In the genomic region with DNA sequence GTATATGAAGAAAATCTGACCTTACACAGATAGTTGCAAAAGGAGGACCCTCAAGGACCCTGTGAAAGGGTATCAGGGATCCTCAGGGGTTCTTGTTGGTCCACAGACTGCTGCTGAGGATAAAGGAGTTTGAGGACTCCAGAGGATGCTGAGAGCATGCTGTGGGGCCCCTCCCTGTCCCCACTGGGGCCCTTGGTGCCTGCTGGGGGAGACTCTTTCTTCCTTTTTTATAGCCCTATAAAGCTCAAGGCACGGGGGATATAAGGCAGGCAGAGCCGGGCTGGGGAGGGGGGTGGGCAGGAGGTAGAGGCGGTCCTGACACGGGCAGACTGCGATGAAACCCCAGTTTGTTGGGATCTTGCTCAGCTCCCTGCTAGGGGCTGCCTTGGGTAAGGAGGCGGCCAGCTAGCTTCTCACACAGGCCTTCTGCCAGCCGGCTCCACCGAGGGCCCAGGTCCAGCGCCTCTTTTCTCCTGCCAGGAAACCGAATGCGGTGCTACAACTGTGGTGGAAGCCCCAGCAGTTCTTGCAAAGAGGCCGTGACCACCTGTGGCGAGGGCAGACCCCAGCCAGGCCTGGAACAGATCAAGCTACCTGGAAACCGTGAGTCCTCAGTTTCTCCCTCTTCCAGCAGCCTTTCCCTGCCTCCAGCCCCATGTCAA, we compare ENCODE assay signal across 17 cellular contexts. TPM values are rescaled to one million over a fixed set of nuclear protein-coding genes. Genes with fewer than 3 reads are reported as not detected.
A peak's percentile ranks its signal among the peaks of the same experiment; 100 is the strongest.
DNase-seq lines count a peak whose midpoint lies in the region; ATAC-seq, FAIRE-seq and TF ChIP-seq lines count a peak whose summit lies in the region.
"Had no signal": no experiment of that assay in that cellular context is flagged by ENCODE, and none has a peak within 500 bp of the region (broad histone marks: within the 10 kb centered on the region; RNA-seq: fewer than 3 reads in every experiment).

A gene with protein sequence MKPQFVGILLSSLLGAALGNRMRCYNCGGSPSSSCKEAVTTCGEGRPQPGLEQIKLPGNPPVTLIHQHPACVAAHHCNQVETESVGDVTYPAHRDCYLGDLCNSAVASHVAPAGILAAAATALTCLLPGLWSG (plus strand): TSS at position 327 of the 662 bp plus-strand sequence. CDS start 8 bp downstream, at position 335.

- H3K4me3 Mint-ChIP-seq in activated T-helper 17 cell treated with anti-CD3 and anti-CD28 coated beads, Interleukin-2, amount 50 U/mL, for 72 hours: no peak within 1 kb of the TSS
- H3K4me3 Mint-ChIP-seq: activated CD4-positive, alpha-beta memory T cell treated with anti-CD3 and anti-CD28 coated beads for 36 hours had no signal

- H3K4me1 ChIP-seq in HCT116 (ENCODE audit: control insufficient read depth in 1 of 2, insufficient read depth in 2 of 2, low read length in 2 of 2) (peaks cover 40 to 53% of the 10 kb centered on the region in 2 experiments), K562 (replicated peaks in 1 of 2; ENCODE audit: control insufficient read depth in 2 of 2, insufficient read depth in 2 of 2, low read length in 2 of 2) (peaks cover 31 to 42% of the 10 kb centered on the region in 2 experiments), muscle layer of colon (ENCODE audit: insufficient read depth, low read length) (peaks cover 9% of the 10 kb centered on the region)

- TF ChIP-seq CTCF in HCT116 (IDR thresholded peaks at IDR 0.05 in 2 of 3, conservative IDR thresholded peaks at IDR 0.05 in 1 of 3; ENCODE audit: borderline replicate concordance in 1 of 3, insufficient read depth in 1 of 3, low read depth in 2 of 3, low read length in 2 of 3) (no peak), K562 (IDR thresholded peaks at IDR 0.05 in 2 of 3, conservative IDR thresholded peaks at IDR 0.05 in 1 of 3; ENCODE audit: insufficient read depth in 2 of 3, low read depth in 1 of 3, low read length in 3 of 3) (no peak)

- H3K9me3 Mint-ChIP-seq in activated T-helper 17 cell treated with anti-CD3 and anti-CD28 coated beads, Interleukin-2, amount 50 U/mL, for 72 hours: no peaks in the 10 kb centered on the region
- H3K9me3 Mint-ChIP-seq: activated CD4-positive, alpha-beta memory T cell treated with anti-CD3 and anti-CD28 coated beads for 36 hours had no signal

- in situ Hi-C loops in K562 (cut with MboI): no loop called here

- H3K27me3 ChIP-seq in HCT116 (ENCODE audit: insufficient read depth, low read length) (no peaks in the 10 kb centered on the region), K562 (ENCODE audit: control insufficient read depth in 2 of 2, insufficient read depth in 2 of 2, low read length in 2 of 2) (no peaks in the 10 kb centered on the region), muscle layer of colon (ENCODE audit: control insufficient read depth in 1 of 2, insufficient read depth in 2 of 2, low read length in 2 of 2) (no peaks in the 10 kb centered on the region)

- H3K4me3 ChIP-seq in HCT116 (replicated peaks in 1 of 2; ENCODE audit: low read depth in 1 of 2, low read length in 2 of 2): 0 out of 4 replicates have a peak within 1 kb of the TSS, but pooled peaks of 1 of the 2 experiments have one; percentile 15
- H3K4me3 ChIP-seq in K562: no peak within 1 kb of the TSS
- H3K4me3 ChIP-seq in muscle layer of colon (ENCODE audit: low read depth in 1 of 2, low read length in 2 of 2): no peak within 1 kb of the TSS
- H3K4me3 ChIP-seq in skin epidermis: no peak within 1 kb of the TSS

- H3K36me3 Mint-ChIP-seq in activated T-helper 17 cell treated with anti-CD3 and anti-CD28 coated beads, Interleukin-2, amount 50 U/mL, for 72 hours (ENCODE audit: low read depth): no peaks in the 10 kb centered on the region
- H3K36me3 Mint-ChIP-seq: activated CD4-positive, alpha-beta memory T cell treated with anti-CD3 and anti-CD28 coated beads for 36 hours had no signal

- no peaks in the 10 kb centered on the region for H3K9me1 ChIP-seq in K562 (ENCODE audit: control insufficient read depth, insufficient read depth, low read length)

- no peaks in the 10 kb centered on the region for H3K27me3 Mint-ChIP-seq in activated T-helper 17 cell treated with anti-CD3 and anti-CD28 coated beads, Interleukin-2, amount 50 U/mL, for 72 hours
- H3K27me3 Mint-ChIP-seq: activated CD4-positive, alpha-beta memory T cell treated with anti-CD3 and anti-CD28 coated beads for 36 hours had no signal

- H3K9ac ChIP-seq in HCT116 (ENCODE audit: low read length) (peak within 1 kb of the TSS; percentile 28), K562 (ENCODE audit: insufficient read depth in 1 of 2, low read depth in 2 of 2, low read length in 2 of 2) (peak within 1 kb of the TSS in 1 of 2 experiments; percentile 81; a peak in 2 of 4 replicates), muscle layer of colon (ENCODE audit: low read length) (no peak within 1 kb of the TSS)
- H3K9ac ChIP-seq: KMS-11 had no signal

- H3K27ac ChIP-seq in HCT116 (ENCODE audit: low read depth, low read length) (no peak within 1 kb of the TSS), K562 (ENCODE audit: extremely low read depth, low read depth, low read length) (no peak within 1 kb of the TSS), muscle layer of colon (ENCODE audit: low read depth, low read length) (peak within 1 kb of the TSS; percentile 27), skin epidermis (peak within 1 kb of the TSS in 13 of 21 experiments; percentile 0 to 80 (median 65))
- H3K27ac ChIP-seq: KMS-11, VCaP had no signal

- H3K4me1 Mint-ChIP-seq in activated T-helper 17 cell treated with anti-CD3 and anti-CD28 coated beads, Interleukin-2, amount 50 U/mL, for 72 hours: peaks cover 5% of the 10 kb centered on the region

- H3K36me3 ChIP-seq in HCT116 (ENCODE audit: control insufficient read depth in 1 of 2, insufficient read depth in 2 of 2, low read length in 2 of 2): no peaks in the 10 kb centered on the region
- no peaks in the 10 kb centered on the region for H3K36me3 ChIP-seq in K562 (ENCODE audit: control insufficient read depth, insufficient read depth, low read length)
- no peaks in the 10 kb centered on the region for H3K36me3 ChIP-seq in muscle layer of colon (ENCODE audit: insufficient read depth, low read length)

- DNase-seq in HCT116 (ENCODE audit: low read depth, low spot score) (no peak), K562 (ENCODE audit: extremely low read depth in 1 of 4, low spot score in 3 of 4) (no peak), OCI-M2 (lab: John Stamatoyannopoulos, UW; ENCODE audit: unreplicated experiment) (no peak), HuH-7.5 (ENCODE audit: low spot score) (no peak)
- DNase-seq: activated CD4-positive, alpha-beta memory T cell treated with anti-CD3 and anti-CD28 coated beads for 36 hours; caudate nucleus; effector memory CD4-positive, alpha-beta T cell; RPMI8226; stimulated activated CD4-positive, alpha-beta T cell treated with anti-CD3 and anti-CD28 coated beads, Interleukin-1b, Interleukin-23, amount 100 ng/mL, for 48 hours had no signal

- POLR2A ChIA-PET in HCT116 (lab: Charles Lee): interaction anchor here (0.7 to 1.2 kb wide), 3 partner anchors 11 to 112 kb away, joined by 3 to 5 read pairs (median 3); a partner anchor contains a TSS
- POLR2A ChIA-PET in K562 (lab: Yijun Ruan, JAX): interaction anchor here (0.6 to 12.4 kb wide), 13 partner anchors 8 to 241 kb away, joined by 3 to 223 read pairs (median 5); a partner anchor contains a TSS

- no peak for TF ChIP-seq EP300 in K562 (IDR thresholded peaks at IDR 0.05; ENCODE audit: low read length)

- H2AFZ ChIP-seq in HCT116 (ENCODE audit: low read depth, low read length, poor library complexity, severe bottlenecking) (peak within 1 kb of the TSS; percentile 79), K562 (ENCODE audit: low read depth, low read length) (peak within 1 kb of the TSS; percentile 49)

- BruUV-seq in HCT116 (replicated peaks; lab: Mats Ljungman, UMichigan) (no TSS peak), K562 (replicated peaks; lab: Mats Ljungman, UMichigan) (no TSS peak)

- H4K20me1 ChIP-seq in HCT116 (ENCODE audit: insufficient read depth): no peaks in the 10 kb centered on the region
- no peaks in the 10 kb centered on the region for H4K20me1 ChIP-seq in K562 (replicated peaks; ENCODE audit: control insufficient read depth, insufficient read depth, low read length)

- RAD21 ChIA-PET in HCT116 (lab: Charles Lee; ENCODE audit: low non-redundant PET in 1 of 2, low total read pairs in 2 of 2, uncharacterized antibody in 2 of 2, unreplicated experiment in 2 of 2): no interaction called here

- no peak for FAIRE-seq in K562 (lab: Jason Lieb, UNC)

- H3K4me2 ChIP-seq in HCT116 (ENCODE audit: low read length): peak within 1 kb of the TSS; percentile 67
- H3K4me2 ChIP-seq in K562 (ENCODE audit: insufficient read depth, low read length): no peak within 1 kb of the TSS
- H3K4me2 ChIP-seq: KMS-11 had no signal

- intact Hi-C loops in HCT116 (cut with micrococcal nuclease) (no loop called here), K562 (cut with micrococcal nuclease) (no loop called here)

- ATAC-seq in HCT116 (no peak), K562 (no peak), GM19324 (IDR thresholded peaks at IDR 0.05; ENCODE audit: low FRiP score, unreplicated experiment) (no peak)
- no peak for ATAC-seq in activated T-helper 17 cell treated with anti-CD3 and anti-CD28 coated beads, Interleukin-2, amount 50 U/mL, for 72 hours (replicated peaks)

- H3K27ac Mint-ChIP-seq in activated T-helper 17 cell treated with anti-CD3 and anti-CD28 coated beads, Interleukin-2, amount 50 U/mL, for 72 hours: no peak within 1 kb of the TSS
- H3K27ac Mint-ChIP-seq: activated CD4-positive, alpha-beta memory T cell treated with anti-CD3 and anti-CD28 coated beads for 36 hours had no signal

- H3K9me2 ChIP-seq in HCT116 (ENCODE audit: insufficient read depth): no peaks in the 10 kb centered on the region

- TF ChIP-seq POLR2A in HCT116 (IDR thresholded peaks at IDR 0.05; ENCODE audit: borderline replicate concordance, extremely low read depth, insufficient read depth, insufficient read length) (no peak), K562 (conservative IDR thresholded peaks at IDR 0.05) (no peak)

- no peaks in the 10 kb centered on the region for H3K79me2 ChIP-seq in HCT116 (ENCODE audit: insufficient read depth, low read length)
- H3K79me2 ChIP-seq in K562 (ENCODE audit: control insufficient read depth, insufficient read depth, low read length): no peaks in the 10 kb centered on the region

- 65% methylated on average over 13 of the region's 14 CpGs for WGBS in K562 (ENCODE audit: insufficient coverage, low coverage, missing lambda C conversion rate)

- CTCF ChIA-PET in HCT116 (lab: Charles Lee): interaction anchor here (1.0 to 1.3 kb wide), 2 partner anchors 76 to 115 kb away, joined by 3 to 6 read pairs; no protein-coding TSS in a partner anchor
- CTCF ChIA-PET in K562 (lab: Yijun Ruan, JAX; ENCODE audit: low intra/inter-chr PET ratio): no interaction called here

- H3K9me3 ChIP-seq in HCT116 (ENCODE audit: control insufficient read depth in 1 of 2, insufficient read depth in 1 of 2, low read depth in 1 of 2, low read length in 2 of 2) (no peaks in the 10 kb centered on the region), K562 (replicated peaks; ENCODE audit: control insufficient read depth, insufficient read depth, low read depth, low read length) (no peaks in the 10 kb centered on the region), muscle layer of colon (ENCODE audit: low read length) (no peaks in the 10 kb centered on the region)

- TF ChIP-seq RAD21 in HCT116 (IDR thresholded peaks at IDR 0.05; ENCODE audit: low read depth) (no peak), K562 (CRISPR knock-in tag; conservative IDR thresholded peaks at IDR 0.05 in 1 of 2, IDR thresholded peaks at IDR 0.05 in 1 of 2) (no peak)

RNA-seq across cellular contexts. Expression of the gene that starts here (rescaled TPM):
- total RNA-seq in HCT116 (2021; ENCODE audit: unreplicated experiment): not detected
- polyA plus RNA-seq in HCT116 (2012): not detected in 2 replicates
- total RNA-seq in K562 (2011; cell fraction: chromatin; rRNA removed; ENCODE audit: low replicate concordance): not detected in 2 replicates
- total RNA-seq in K562 (2011; cell fraction: nucleolus; rRNA removed): not detected in 2 replicates
- total RNA-seq in K562 (2011; cell fraction: nucleoplasm; rRNA removed): not detected in 2 replicates
- total RNA-seq in K562 (2014; rRNA removed): not detected in 2 replicates
- total RNA-seq in K562 (2014; rRNA removed; fragmentation: Illumina TruSeq; extraction: Trizol): not detected in 2 replicates
- not detected in 2 replicates for total RNA-seq in K562 (2015; rRNA removed; fragmentation: Illumina TruSeq; extraction: Trizol)
- not detected in 2 replicates for total RNA-seq in K562 (2021)
- 0.38 TPM in 1 of 2 replicates, not detected in the other for polyA plus RNA-seq in K562 (2011; rRNA removed)
- polyA plus RNA-seq in K562 (2011; cell fraction: cytosol; rRNA removed): 0.69 TPM in 1 of 2 replicates, not detected in the other
- not detected in 2 replicates for polyA plus RNA-seq in K562 (2011; cell fraction: nucleus; rRNA removed)
- polyA plus RNA-seq in K562 (2012): 0.21 and 0.58 TPM in 2 replicates
- not detected in 2 replicates for polyA plus RNA-seq in K562 (2014; fragmentation: Illumina TruSeq; extraction: Trizol)
- polyA plus RNA-seq in K562 (2014; fragmentation: Nextera tagmentation; extraction: Ambion mirVana): under 1 TPM in 1 of 2 experiments, not detected in 1; 0.30 TPM
- not detected in 2 replicates for polyA plus RNA-seq in K562 (2014; rRNA removed)
- polyA minus RNA-seq in K562 (2011; rRNA and poly(A)+ RNA removed): not detected in 2 replicates
- polyA minus RNA-seq in K562 (2011; cell fraction: cytosol; rRNA and poly(A)+ RNA removed): not detected in 2 replicates
- not detected in 2 replicates for polyA minus RNA-seq in K562 (2011; cell fraction: nucleus; rRNA and poly(A)+ RNA removed)
- total RNA-seq in activated T-helper 17 cell treated with anti-CD3 and anti-CD28 coated beads, Interleukin-2, amount 50 U/mL, for 72 hours: not detected
- total RNA-seq: activated CD4-positive, alpha-beta memory T cell treated with anti-CD3 and anti-CD28 coated beads for 36 hours; subcutaneous adipose tissue had no signal
- polyA plus RNA-seq: adipose tissue had no signal

Comparison
In these comparisons a context has a peak if more than half of its experiments do, and no peak if none do; other contexts are left out.
1. H3K27ac ChIP-seq: peak in muscle layer of colon (single experiment) and skin epidermis (13 of 21); none in HCT116 (single experiment) and K562 (single experiment).